In genomic region chr15:78736286-78736685, GRCh38 we compare ENCODE assay signal across 8 cellular contexts.
DNase-seq lines count a peak whose midpoint lies in the region; TF ChIP-seq lines count a peak whose summit lies in the region.
"Not testable (repeated sequence)": the region's sequence is repeated elsewhere in the genome, so short reads cannot be mapped to it uniquely, and the experiment has no call there.

No MANE protein-coding gene starts in this region.

- not testable (repeated sequence) for H3K27ac Mint-ChIP-seq in activated CD4-positive, alpha-beta T cell treated with anti-CD3 and anti-CD28 coated beads, Interleukin-2, amount 10 ng/mL, durations not matched to agents 24 days and 14 days

- not testable (repeated sequence) for BruUV-seq in OCI-LY7 (replicated peaks; lab: Mats Ljungman, UMichigan)

- not testable (repeated sequence) for H3K4me1 ChIP-seq in OCI-LY7 (ENCODE audit: insufficient read depth, low read length, poor library complexity, severe bottlenecking); right atrium auricular region

- peaks cover 12% of the 10 kb centered on the region for H3K27me3 Mint-ChIP-seq in activated CD4-positive, alpha-beta T cell treated with anti-CD3 and anti-CD28 coated beads, Interleukin-2, amount 10 ng/mL, durations not matched to agents 24 days and 14 days

- H3K4me3 ChIP-seq in OCI-LY7 (ENCODE audit: low read depth, low read length, poor library complexity, severe bottlenecking); right atrium auricular region: not testable (repeated sequence)

- not testable (repeated sequence) for H3K36me3 Mint-ChIP-seq in activated CD4-positive, alpha-beta T cell treated with anti-CD3 and anti-CD28 coated beads, Interleukin-2, amount 10 ng/mL, durations not matched to agents 24 days and 14 days (ENCODE audit: low read depth)

- not testable (repeated sequence) for H3K27ac ChIP-seq in OCI-LY7 (ENCODE audit: low read depth, low read length, poor library complexity, severe bottlenecking); right atrium auricular region

- H2AFZ ChIP-seq in OCI-LY7 (ENCODE audit: low read length) = not testable (repeated sequence)

- POLR2A ChIA-PET in OCI-LY7 (lab: Charles Lee) = not testable (repeated sequence)

- H3K9me3 ChIP-seq in OCI-LY7 (ENCODE audit: low read length); right atrium auricular region: not testable (repeated sequence)

- intact Hi-C loops in OCI-LY7 (cut with micrococcal nuclease; ENCODE audit: unreplicated experiment); activated CD4-positive, alpha-beta T cell treated with anti-CD3 and anti-CD28 coated beads, Interleukin-2, amount 10 ng/mL, durations not matched to agents 24 days and 14 days (cut with micrococcal nuclease); posterior vena cava (cut with DNase I): not testable (repeated sequence)

- not testable (repeated sequence) for H3K27me3 ChIP-seq in right atrium auricular region

- not testable (repeated sequence) for H3K4me3 Mint-ChIP-seq in activated CD4-positive, alpha-beta T cell treated with anti-CD3 and anti-CD28 coated beads, Interleukin-2, amount 10 ng/mL, durations not matched to agents 24 days and 14 days

- CTCF ChIA-PET in OCI-LY7 (lab: Charles Lee; ENCODE audit: unreplicated experiment) = not testable (repeated sequence)

- peak; percentile 12 for DNase-seq in DMS53 (lab: John Stamatoyannopoulos, UW)
- DNase-seq in HT-29 (ENCODE audit: low spot score) = peak; percentile 25
- peak; percentile 4 for DNase-seq in NCI-H510A treated with DMSO at 0.1 percent for 48 hours (lab: John Stamatoyannopoulos, UW)
- not testable (repeated sequence) for DNase-seq in OCI-LY7 (ENCODE audit: low spot score)
- peak; percentile 48 for DNase-seq in activated CD4-positive, alpha-beta T cell treated with anti-CD3 and anti-CD28 coated beads, Interleukin-2, amount 10 ng/mL, durations not matched to agents 24 days and 14 days
- DNase-seq in activated effector memory CD4-positive, alpha-beta T cell treated with anti-CD3 and anti-CD28 coated beads, Interleukin-2, amount 50 U/mL, for 16 hours = peak; percentile 42
- peak; percentile 36 for DNase-seq in right atrium auricular region (ENCODE audit: low spot score)
- DNase-seq in posterior vena cava (ENCODE audit: low spot score) = peak; percentile 15

- not testable (repeated sequence) for H4K20me1 ChIP-seq in OCI-LY7 (ENCODE audit: insufficient read depth, low read length)

- not testable (repeated sequence) for H3K9me2 ChIP-seq in OCI-LY7 (ENCODE audit: insufficient read depth, low read length)

- not testable (repeated sequence) for H3K9me3 Mint-ChIP-seq in activated CD4-positive, alpha-beta T cell treated with anti-CD3 and anti-CD28 coated beads, Interleukin-2, amount 10 ng/mL, durations not matched to agents 24 days and 14 days

- H3K4me1 Mint-ChIP-seq in activated CD4-positive, alpha-beta T cell treated with anti-CD3 and anti-CD28 coated beads, Interleukin-2, amount 10 ng/mL, durations not matched to agents 24 days and 14 days = not testable (repeated sequence)

- TF ChIP-seq CTCF in OCI-LY7 (conservative IDR thresholded peaks at IDR 0.05; ENCODE audit: low read length) = 0 out of 2 replicates have a peak, but pooled peaks have one; percentile 21
- not testable (repeated sequence) for TF ChIP-seq CTCF in right atrium auricular region (IDR thresholded peaks at IDR 0.05)

- not testable (repeated sequence) for H3K79me2 ChIP-seq in OCI-LY7 (ENCODE audit: insufficient read depth, low read depth, low read length)

- not testable (repeated sequence) for H3K4me2 ChIP-seq in OCI-LY7 (ENCODE audit: low read length)

- H3K36me3 ChIP-seq in OCI-LY7 (ENCODE audit: insufficient read depth, low read length); right atrium auricular region: not testable (repeated sequence)
